ENCODE assay signal across 9 cellular contexts in genomic region chr4:88219099-88219498, GRCh38.
A peak's percentile ranks its signal among the peaks of the same experiment; 100 is the strongest.
DNase-seq lines count a peak whose midpoint lies in the region; FAIRE-seq and TF ChIP-seq lines count a peak whose summit lies in the region.
"Had no signal": no experiment of that assay in that cellular context is flagged by ENCODE, and none has a peak within 500 bp of the region (broad histone marks: within the 10 kb centered on the region; RNA-seq: fewer than 3 reads in every experiment).

No MANE protein-coding gene starts in this region.

- no peaks in the 10 kb centered on the region for H4K20me1 ChIP-seq in KMS-11 (ENCODE audit: insufficient read depth)
- no peaks in the 10 kb centered on the region for H4K20me1 ChIP-seq in H1 (replicated peaks in 1 of 2; ENCODE audit: control insufficient read depth in 1 of 2, insufficient read depth in 2 of 2, low read length in 2 of 2)

- no peak overlapping the region for H2AFZ ChIP-seq in KMS-11 (ENCODE audit: low read depth)
- H2AFZ ChIP-seq in H1 (ENCODE audit: low read length), result no peak overlapping the region

- peak in 4 of 5 donors; percentile 50 to 63 (median 53) for DNase-seq in CD4-positive, alpha-beta memory T cell
- peak; percentile 11 for DNase-seq in GM19238 (ENCODE audit: insufficient read length, low spot score)
- DNase-seq in RKO (ENCODE audit: low spot score), result peak; percentile 76
- DNase-seq in H1 (ENCODE audit: low read depth in 1 of 2, low spot score in 2 of 2), result no peak
- DNase-seq in midbrain (lab: John Stamatoyannopoulos, UW), result peak; percentile 70
- no peak for DNase-seq in posterior cingulate gyrus
- DNase-seq in stimulated activated CD4-positive, alpha-beta T cell treated with anti-CD3 and anti-CD28 coated beads, Interleukin-2, amount 100 ng/mL, for 48 hours, result no peak

- H3K9ac ChIP-seq in KMS-11 (no peak overlapping the region), H1 (replicated peaks in 1 of 4; ENCODE audit: extremely low read depth in 1 of 4, low read depth in 3 of 4, low read length in 3 of 4) (no peak overlapping the region)

- CTCF ChIA-PET in CD4-positive, alpha-beta memory T cell (lab: Charles Lee; ENCODE audit: partially characterized antibody), result interaction anchor here (0.6 to 14.6 kb wide), 32 partner anchors 8 to 804 kb away, joined by 3 to 469 read pairs (median 4); partner anchors contain the start of genes HERC5, PPM1K and PYURF
- CTCF ChIA-PET in H1 (lab: Charles Lee; ENCODE audit: partially characterized antibody), result interaction anchor here (0.7 to 8.3 kb wide), 28 partner anchors 11 to 313 kb away, joined by 3 to 112 read pairs (median 4); partner anchors contain the start of genes HERC5 and PPM1K

- H3K4me1 Mint-ChIP-seq in CD4-positive, alpha-beta memory T cell, result peaks cover 4 to 9% (median 5%) of the 10 kb centered on the region in 4 donors

- no peak for TF ChIP-seq POLR2A in H1 (IDR thresholded peaks at IDR 0.05; ENCODE audit: control extremely low read depth in 1 of 2, low read depth in 2 of 2, low read length in 2 of 2)

- H3K14ac ChIP-seq in H1 (ENCODE audit: insufficient read length), result no peak overlapping the region

- H3K27ac ChIP-seq in CD4-positive, alpha-beta memory T cell (ENCODE audit: low read depth, low read length), result no peak overlapping the region
- H3K27ac ChIP-seq in KMS-11, result no peak overlapping the region
- no peak overlapping the region for H3K27ac ChIP-seq in H1 (ENCODE audit: low read depth, low read length)
- H3K27ac ChIP-seq: skin epidermis had no signal

- H2BK120ac ChIP-seq in H1 (replicated peaks; ENCODE audit: low read depth, low read length), result no peak overlapping the region

- H3K4me2 ChIP-seq in KMS-11 (peak overlapping the region; percentile 34; the same call in 1 of the 2 replicates), H1 (ENCODE audit: insufficient read depth in 1 of 2, low read depth in 2 of 2, low read length in 2 of 2) (no peak overlapping the region)

- H3K23ac ChIP-seq in H1 (ENCODE audit: insufficient read length), result no peak overlapping the region

- no peaks in the 10 kb centered on the region for H3K36me3 ChIP-seq in CD4-positive, alpha-beta memory T cell (ENCODE audit: insufficient read depth, low read length)
- no peaks in the 10 kb centered on the region for H3K36me3 ChIP-seq in KMS-11 (ENCODE audit: insufficient read depth)
- no peaks in the 10 kb centered on the region for H3K36me3 ChIP-seq in H1 (ENCODE audit: control insufficient read depth in 2 of 4, insufficient read depth in 4 of 4, low read length in 3 of 4)

- H3K79me2 ChIP-seq in KMS-11 (ENCODE audit: insufficient read depth, low read depth), result no peaks in the 10 kb centered on the region
- no peaks in the 10 kb centered on the region for H3K79me2 ChIP-seq in H1 (ENCODE audit: control insufficient read depth in 1 of 2, insufficient read depth in 2 of 2, low read length in 2 of 2)

- no peaks in the 10 kb centered on the region for H3K23me2 ChIP-seq in H1 (ENCODE audit: low read depth, low read length)

- TF ChIP-seq RAD21 in H1 (IDR thresholded peaks at IDR 0.05 in 1 of 2, conservative IDR thresholded peaks at IDR 0.05 in 1 of 2; ENCODE audit: low read depth in 2 of 2, low read length in 2 of 2), result peak; percentile 74 to 78

- H2BK20ac ChIP-seq in H1 (ENCODE audit: low read length), result no peak overlapping the region

- H3K4me1 ChIP-seq in CD4-positive, alpha-beta memory T cell (ENCODE audit: insufficient read depth, low read length), result no peaks in the 10 kb centered on the region
- no peaks in the 10 kb centered on the region for H3K4me1 ChIP-seq in KMS-11 (ENCODE audit: low read depth, poor library complexity, severe bottlenecking)
- H3K4me1 ChIP-seq in H1 (replicated peaks in 1 of 4; ENCODE audit: control insufficient read depth in 3 of 4, insufficient read depth in 4 of 4, low read length in 3 of 4), result no peaks in the 10 kb centered on the region

- H4K5ac ChIP-seq in H1 (ENCODE audit: insufficient read length, low read depth, low read length), result no peak overlapping the region

- no peak overlapping the region for H2BK15ac ChIP-seq in H1 (ENCODE audit: low read length)

- H2BK12ac ChIP-seq in H1 (ENCODE audit: low read depth, low read length), result no peak overlapping the region

- H3K9me3 Mint-ChIP-seq in CD4-positive, alpha-beta memory T cell, result peaks cover 0 to 2% (median 0%) of the 10 kb centered on the region in 8 donors

- H2BK5ac ChIP-seq in H1 (ENCODE audit: low read depth, low read length), result no peak overlapping the region

- H4K8ac ChIP-seq in H1 (ENCODE audit: extremely low read depth, insufficient read depth, low read length), result no peak overlapping the region

- TF ChIP-seq CTCF in KMS-11 (conservative IDR thresholded peaks at IDR 0.05; ENCODE audit: low read depth, low read length) (peak; percentile 88), H1 (IDR thresholded peaks at IDR 0.05; ENCODE audit: control extremely low read depth in 1 of 3, insufficient read depth in 1 of 3, low read depth in 1 of 3, low read length in 3 of 3) (peak in 2 of 3 experiments; percentile 46 to 49; a peak in 2 of 4 replicates)

- H2AK5ac ChIP-seq in H1 (ENCODE audit: low read depth, low read length), result no peak overlapping the region

- H3K4me3 Mint-ChIP-seq in CD4-positive, alpha-beta memory T cell, result peak overlapping the region in 2 of 8 donors; percentile 3 to 14

- intact Hi-C loops in CD4-positive, alpha-beta memory T cell (cut with micrococcal nuclease), result loop anchor here (1.0 to 10.0 kb wide), 6 partner anchors 64 to 805 kb away; partner anchors contain the start of gene HERC5
- intact Hi-C loops in posterior cingulate gyrus (cut with DNase I), result loop anchor here (1.0 to 10.0 kb wide), 4 partner anchors 156 to 544 kb away; partner anchors contain the start of genes HERC5 and HERC6

- no peaks in the 10 kb centered on the region for H3K9me3 ChIP-seq in CD4-positive, alpha-beta memory T cell (ENCODE audit: control insufficient read depth in 1 of 2, low read length in 2 of 2)
- H3K9me3 ChIP-seq in H1 (ENCODE audit: insufficient read depth in 2 of 2, low read depth in 1 of 2, low read length in 1 of 2), result no peaks in the 10 kb centered on the region

- POLR2A ChIA-PET in CD4-positive, alpha-beta memory T cell (lab: Charles Lee; ENCODE audit: partially characterized antibody), result interaction anchor here (0.7 to 1.0 kb wide), 6 partner anchors 61 to 304 kb away, joined by 3 to 8 read pairs (median 4); partner anchors contain the start of genes HERC5, HERC6, PPM1K and PYURF
- POLR2A ChIA-PET in H1 (lab: Charles Lee; ENCODE audit: partially characterized antibody), result interaction anchor here (0.6 to 1.6 kb wide), 2 partner anchors 237 to 296 kb away, joined by 3 to 4 read pairs; no protein-coding TSS in a partner anchor

- no peak overlapping the region for H4K91ac ChIP-seq in H1 (replicated peaks; ENCODE audit: insufficient read length, low read length)

- WGBS in H1 (ENCODE audit: extremely low coverage in 1 of 2, insufficient coverage in 1 of 2, insufficient read length in 1 of 2, insufficient replicate concordance in 2 of 2, low coverage in 1 of 2, low lambda C conversion rate in 2 of 2, missing lambda C conversion rate in 1 of 2), 2 experiments, result 13% methylated on average over 5 of the region's 5 CpGs; no CpG with 5 or more reads in 1 of the 2 experiments

- no peaks in the 10 kb centered on the region for H3K36me3 Mint-ChIP-seq in CD4-positive, alpha-beta memory T cell

- H3K79me1 ChIP-seq in H1 (ENCODE audit: low read depth, low read length), result no peaks in the 10 kb centered on the region

- no peaks in the 10 kb centered on the region for H3K27me3 ChIP-seq in CD4-positive, alpha-beta memory T cell (ENCODE audit: insufficient read depth, low read length)
- H3K27me3 ChIP-seq in KMS-11 (ENCODE audit: insufficient read depth, low read depth) (no peaks in the 10 kb centered on the region), H1 (replicated peaks in 1 of 4; ENCODE audit: control insufficient read depth in 3 of 4, extremely low read depth in 1 of 4, insufficient read depth in 3 of 4, low read length in 3 of 4) (no peaks in the 10 kb centered on the region)

- H3K56ac ChIP-seq in H1 (replicated peaks; ENCODE audit: insufficient read length, low read depth, low read length), result no peak overlapping the region

- no peak overlapping the region for H3K4me3 ChIP-seq in CD4-positive, alpha-beta memory T cell (ENCODE audit: low read length in 2 of 2)
- no peak overlapping the region for H3K4me3 ChIP-seq in KMS-11 (IDR thresholded peaks at IDR 0.05; ENCODE audit: insufficient read depth, low read depth, low read length)
- no peak overlapping the region for H3K4me3 ChIP-seq in H1 (ENCODE audit: extremely low read depth in 1 of 4, insufficient read depth in 2 of 4, low read depth in 3 of 4, low read length in 4 of 4)
- H3K4me3 ChIP-seq: skin epidermis had no signal

- no peak overlapping the region for H3K4ac ChIP-seq in H1 (replicated peaks; ENCODE audit: insufficient read length, low read depth, low read length)

- no peak for TF ChIP-seq EP300 in H1 (IDR thresholded peaks at IDR 0.05; ENCODE audit: borderline replicate concordance in 1 of 2, low read depth in 2 of 2, low read length in 2 of 2)

- H3K27me3 Mint-ChIP-seq in CD4-positive, alpha-beta memory T cell, result peaks cover 0 to 12% of the 10 kb centered on the region in 2 donors

- FAIRE-seq in H1 (lab: Jason Lieb, UNC), result peak; percentile 78

- no peak overlapping the region for H3K18ac ChIP-seq in H1 (ENCODE audit: extremely low read depth, low read length)

- peak overlapping the region in 1 of 7 donors; percentile 53 for H3K27ac Mint-ChIP-seq in CD4-positive, alpha-beta memory T cell

TF ChIP-seq in H1, 55 proteins besides CTCF, POLR2A, EP300 and RAD21:
- TF ChIP-seq MAX (IDR thresholded peaks at IDR 0.05), result 0 out of 2 replicates have a peak, but pooled peaks have one; percentile 23
- no peak for TF ChIP-seq CEBPB (IDR thresholded peaks at IDR 0.05; ENCODE audit: low read depth, low read length)
TF ChIP-seq in H1: peak in this region for 1.

Comparison
In these comparisons a context has a peak if more than half of its experiments do, and no peak if none do; other contexts are left out.
1. DNase-seq: peak in CD4-positive, alpha-beta memory T cell (4 of 5), GM19238 (single experiment), RKO (single experiment) and midbrain (single experiment); none in H1 (0 of 2), posterior cingulate gyrus (0 of 10) and stimulated activated CD4-positive, alpha-beta T cell treated with anti-CD3 and anti-CD28 coated beads, Interleukin-2, amount 100 ng/mL, for 48 hours (0 of 2).